8 cellular contexts compared by ENCODE assay signal in the genomic region with DNA sequence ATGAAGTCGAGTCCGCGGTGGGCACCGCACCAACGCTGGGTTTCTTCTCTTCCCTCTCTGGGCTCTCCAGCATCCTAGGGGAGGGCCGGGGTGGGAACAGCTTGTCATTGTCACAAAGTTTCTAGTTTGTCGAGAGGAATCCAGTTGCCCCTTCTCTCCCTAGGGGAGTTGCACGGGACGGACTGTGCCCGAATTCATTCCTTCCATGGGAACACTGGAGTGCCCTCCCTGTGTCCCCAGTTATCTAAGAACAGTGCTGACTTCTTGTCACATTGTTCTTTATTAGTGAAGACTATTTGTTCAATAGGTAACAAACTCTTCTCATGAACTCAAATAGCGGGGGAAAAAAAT. TPM values are rescaled to one million over a fixed set of nuclear protein-coding genes. Genes with fewer than 3 reads are reported as not detected.
DNase-seq lines count a peak whose midpoint lies in the region; ATAC-seq, FAIRE-seq and TF ChIP-seq lines count a peak whose summit lies in the region.

No MANE protein-coding gene starts in this region.

- H3K4me3 ChIP-seq in cardiac muscle cell (peak overlapping the region; percentile 44), rectal smooth muscle tissue (ENCODE audit: low read length) (peak overlapping the region; percentile 86)

- in situ Hi-C loops in G401 (cut with HindIII; ENCODE audit: low sequenced_read_pairs), result no loop called here

- peaks cover 19% of the 10 kb centered on the region for H3K27me3 Mint-ChIP-seq in WTC11 (ENCODE audit: low read depth)

- no peaks in the 10 kb centered on the region for H3K27me3 ChIP-seq in cardiac muscle cell
- H3K27me3 ChIP-seq in rectal smooth muscle tissue (ENCODE audit: control insufficient read depth, insufficient read depth, low read length), result no peaks in the 10 kb centered on the region

- FAIRE-seq in urothelium cell line (lab: Jason Lieb, UNC), result no peak

- H3K4me1 ChIP-seq in cardiac muscle cell (ENCODE audit: low read depth) (no peaks in the 10 kb centered on the region), rectal smooth muscle tissue (ENCODE audit: control insufficient read depth, insufficient read depth, low read length) (peaks cover 4% of the 10 kb centered on the region)

- peaks cover 20% of the 10 kb centered on the region; the same call in 1 of the 2 replicates for H3K36me3 Mint-ChIP-seq in WTC11

- peak overlapping the region; percentile 74 for H3K9ac ChIP-seq in rectal smooth muscle tissue (ENCODE audit: low read length)

- H3K36me3 ChIP-seq in cardiac muscle cell (no peaks in the 10 kb centered on the region), rectal smooth muscle tissue (ENCODE audit: control insufficient read depth, insufficient read depth, low read length) (peaks cover 2% of the 10 kb centered on the region)

- peak; percentile 8 for DNase-seq in G401 (ENCODE audit: low spot score)
- DNase-seq in WTC11 (ENCODE audit: low spot score), result no peak
- DNase-seq in cardiac muscle cell (ENCODE audit: low read depth in 1 of 2, low spot score in 1 of 2), result no peak
- DNase-seq in GF-D8 (lab: John Stamatoyannopoulos, UW), result no peak
- no peak for DNase-seq in urothelium cell line (ENCODE audit: low spot score)

- POLR2A ChIA-PET in WTC11 (lab: Charles Lee), result interaction anchor here (0.6 kb wide), 1 partner anchor 270 kb away, joined by 4 read pairs; no protein-coding TSS in a partner anchor

- peak overlapping the region; percentile 73 for H3K4me3 Mint-ChIP-seq in WTC11

- H3K9me3 ChIP-seq in cardiac muscle cell (ENCODE audit: low read depth), result no peaks in the 10 kb centered on the region

- no peak overlapping the region for H3K27ac Mint-ChIP-seq in WTC11

- no peak for TF ChIP-seq CTCF in WTC11 (IDR thresholded peaks at IDR 0.05)
- TF ChIP-seq CTCF in cardiac muscle cell (IDR thresholded peaks at IDR 0.05; ENCODE audit: low read depth, low read length), result no peak

- H3K9me3 Mint-ChIP-seq in WTC11, result no peaks in the 10 kb centered on the region

- H3K27ac ChIP-seq in cardiac muscle cell (no peak overlapping the region), rectal smooth muscle tissue (ENCODE audit: low read depth, low read length) (peak overlapping the region; percentile 76)

- CTCF ChIA-PET in WTC11 (lab: Charles Lee), result interaction anchor here (0.7 to 3.9 kb wide), 4 partner anchors 23 to 852 kb away, joined by 3 to 23 read pairs (median 10); no protein-coding TSS in a partner anchor

- peaks cover 20% of the 10 kb centered on the region for H3K4me1 Mint-ChIP-seq in WTC11

- ATAC-seq in WTC11 (no peak), HG02588 (IDR thresholded peaks at IDR 0.05; ENCODE audit: unreplicated experiment) (no peak), GM18868 (IDR thresholded peaks at IDR 0.05; ENCODE audit: unreplicated experiment) (no peak)

TF ChIP-seq in WTC11, 78 proteins besides CTCF, POLR2A, EP300 and RAD21:
- TF ChIP-seq ZNF423 (CRISPR knock-in tag; IDR thresholded peaks at IDR 0.05), result no peak
- no peak for TF ChIP-seq EMX1 (CRISPR knock-in tag; IDR thresholded peaks at IDR 0.05)
- TF ChIP-seq ZNF232 (CRISPR knock-in tag; IDR thresholded peaks at IDR 0.05), result no peak
- TF ChIP-seq FOXP4 (CRISPR knock-in tag; IDR thresholded peaks at IDR 0.05), result no peak
- TF ChIP-seq FOXJ3 (CRISPR knock-in tag; IDR thresholded peaks at IDR 0.05; ENCODE audit: borderline replicate concordance), result no peak
- no peak for TF ChIP-seq ESRRA (CRISPR knock-in tag; IDR thresholded peaks at IDR 0.05; ENCODE audit: borderline replicate concordance)
- no peak for TF ChIP-seq TCF7 (CRISPR knock-in tag; IDR thresholded peaks at IDR 0.05; ENCODE audit: low read depth)
- TF ChIP-seq RELA (CRISPR knock-in tag; IDR thresholded peaks at IDR 0.05; ENCODE audit: borderline replicate concordance), result no peak
- no peak for TF ChIP-seq USF1 (CRISPR knock-in tag; IDR thresholded peaks at IDR 0.05)

RNA-seq across cellular contexts. Expression of gene KLHL36, which starts 1.2 kb away (rescaled TPM):
- total RNA-seq in G401 (2014; rRNA removed; shearing (Covaris generic)), result 29.7 and 35.2 TPM in 2 replicates
- 55.7 to 56.1 TPM (median 55.8 TPM) in 3 replicates for total RNA-seq in WTC11 (2021)
- 31.7 and 53.9 TPM in 2 replicates for total RNA-seq in cardiac muscle cell
- polyA plus RNA-seq in cardiac muscle cell, result 14.5 and 19.2 TPM in 2 replicates

RNA-seq across cellular contexts. Expression of gene COTL1, which starts 31.6 kb away (rescaled TPM):
- total RNA-seq in G401 (2014; rRNA removed; shearing (Covaris generic)), result 69.0 and 79.9 TPM in 2 replicates
- total RNA-seq in WTC11 (2021) (102 to 122 TPM (median 122 TPM) in 3 replicates), cardiac muscle cell (32.3 and 37.2 TPM in 2 replicates)
- polyA plus RNA-seq in cardiac muscle cell, result 70.2 and 83.5 TPM in 2 replicates

RNA-seq across cellular contexts. Expression of gene USP10, which starts 50.3 kb away (rescaled TPM):
- total RNA-seq in G401 (2014; rRNA removed; shearing (Covaris generic)), result 54.2 and 82.0 TPM in 2 replicates
- total RNA-seq in WTC11 (2021), result 138 to 152 TPM (median 139 TPM) in 3 replicates
- total RNA-seq in cardiac muscle cell, result 77.4 and 91.9 TPM in 2 replicates
- polyA plus RNA-seq in cardiac muscle cell, result 100.0 and 139 TPM in 2 replicates
